In the genomic region with DNA sequence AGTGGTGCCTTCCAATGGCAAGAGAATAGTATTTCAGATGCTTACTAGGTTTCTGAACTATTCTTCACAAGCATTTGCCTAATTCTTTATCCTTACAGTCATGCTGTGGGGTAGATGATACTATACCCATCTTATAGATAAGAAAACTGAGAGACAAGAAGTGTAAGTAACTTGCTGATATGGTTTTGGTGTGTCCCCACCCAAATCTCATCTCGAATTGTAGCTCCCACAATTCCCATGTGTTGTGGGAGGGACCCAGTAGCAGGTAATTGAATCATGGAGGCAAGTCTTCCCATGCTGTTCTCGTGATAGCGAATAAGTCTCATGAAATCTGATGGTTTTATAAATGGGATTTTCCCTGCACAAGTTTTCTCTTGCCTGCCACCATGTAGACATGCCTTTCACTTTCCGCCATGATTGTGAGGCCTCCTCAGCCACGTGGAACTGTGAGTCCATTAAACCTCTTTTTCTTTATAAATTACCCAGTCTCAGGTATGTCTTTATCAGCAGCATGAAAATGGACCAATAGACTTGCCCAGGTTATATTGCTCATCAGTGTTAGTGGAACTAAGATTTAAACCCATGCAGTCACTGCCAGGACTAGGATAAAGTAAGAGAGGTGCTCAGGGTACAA, we compare ENCODE assay signal across 1 cellular context.
TF ChIP-seq lines count a peak whose summit lies in the region.

No MANE protein-coding gene starts in this region.

TF ChIP-seq in K562, 482 proteins besides CTCF, POLR2A, EP300 and RAD21 (continued from another document):
- 0 out of 2 replicates have a peak, but pooled peaks have one; percentile 50 for TF ChIP-seq SMARCA5 (IDR thresholded peaks at IDR 0.05)
- 0 out of 2 replicates have a peak, but pooled peaks have one; percentile 8 for TF ChIP-seq NCOR1 (IDR thresholded peaks at IDR 0.05)
- TF ChIP-seq ZNF76 (CRISPR knock-in tag; IDR thresholded peaks at IDR 0.05; ENCODE audit: borderline replicate concordance) = peak; percentile 27; the same call in 1 of the 2 replicates
- TF ChIP-seq, protein P1, sequence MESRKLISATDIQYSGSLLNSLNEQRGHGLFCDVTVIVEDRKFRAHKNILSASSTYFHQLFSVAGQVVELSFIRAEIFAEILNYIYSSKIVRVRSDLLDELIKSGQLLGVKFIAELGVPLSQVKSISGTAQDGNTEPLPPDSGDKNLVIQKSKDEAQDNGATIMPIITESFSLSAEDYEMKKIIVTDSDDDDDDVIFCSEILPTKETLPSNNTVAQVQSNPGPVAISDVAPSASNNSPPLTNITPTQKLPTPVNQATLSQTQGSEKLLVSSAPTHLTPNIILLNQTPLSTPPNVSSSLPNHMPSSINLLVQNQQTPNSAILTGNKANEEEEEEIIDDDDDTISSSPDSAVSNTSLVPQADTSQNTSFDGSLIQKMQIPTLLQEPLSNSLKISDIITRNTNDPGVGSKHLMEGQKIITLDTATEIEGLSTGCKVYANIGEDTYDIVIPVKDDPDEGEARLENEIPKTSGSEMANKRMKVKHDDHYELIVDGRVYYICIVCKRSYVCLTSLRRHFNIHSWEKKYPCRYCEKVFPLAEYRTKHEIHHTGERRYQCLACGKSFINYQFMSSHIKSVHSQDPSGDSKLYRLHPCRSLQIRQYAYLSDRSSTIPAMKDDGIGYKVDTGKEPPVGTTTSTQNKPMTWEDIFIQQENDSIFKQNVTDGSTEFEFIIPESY (CRISPR knock-in tag; IDR thresholded peaks at IDR 0.05) = peak; percentile 42; the same call in 1 of the 2 replicates
- peak; percentile 21 for TF ChIP-seq TAF9B (IDR thresholded peaks at IDR 0.05; ENCODE audit: partially characterized antibody)
- TF ChIP-seq SREBF1 (IDR thresholded peaks at IDR 0.05; ENCODE audit: borderline replicate concordance, low read depth, low read length) = no peak
- TF ChIP-seq IFI16 (CRISPR knock-in tag; IDR thresholded peaks at IDR 0.05) = 0 out of 2 replicates have a peak, but pooled peaks have one; percentile 45
- no peak; the same call in 1 of the 2 replicates for TF ChIP-seq ZBTB17 (CRISPR knock-in tag; IDR thresholded peaks at IDR 0.05)
- TF ChIP-seq RBBP5 (IDR thresholded peaks at IDR 0.05; ENCODE audit: borderline replicate concordance, insufficient read depth, low read length, poor library complexity, severe bottlenecking) = no peak
- peak; percentile 43; the same call in 1 of the 2 replicates for TF ChIP-seq KLF6 (CRISPR knock-in tag; IDR thresholded peaks at IDR 0.05; ENCODE audit: borderline replicate concordance)
- no peak for TF ChIP-seq BACH1 (tag; IDR thresholded peaks at IDR 0.05)
- no peak for TF ChIP-seq RBM15 (IDR thresholded peaks at IDR 0.05; ENCODE audit: insufficient read depth, low read length)
- no peak for TF ChIP-seq ZKSCAN8 (CRISPR knock-in tag; IDR thresholded peaks at IDR 0.05)
- TF ChIP-seq ATF7 (IDR thresholded peaks at IDR 0.05) = no peak
